Comparison of ENCODE assay signal across 8 cellular contexts in genomic region chr17:45452329-45453224, GRCh38. TPM values are rescaled to one million over a fixed set of nuclear protein-coding genes. Genes with fewer than 3 reads are reported as not detected.
DNase-seq lines count a peak whose midpoint lies in the region; ATAC-seq, FAIRE-seq and TF ChIP-seq lines count a peak whose summit lies in the region.
"Not testable (repeated sequence)": the region's sequence is repeated elsewhere in the genome, so short reads cannot be mapped to it uniquely, and the experiment has no call there.

No MANE protein-coding gene starts in this region.

- peaks cover 12% of the 10 kb centered on the region; the same call in 1 of the 2 replicates for H4K20me1 ChIP-seq in BLaER1
- not testable (repeated sequence) for H4K20me1 ChIP-seq in MM.1S (ENCODE audit: insufficient read depth, low read length); SU-DHL-6 (ENCODE audit: low read depth, low read length); endothelial cell of umbilical vein (replicated peaks; ENCODE audit: control insufficient read depth, extremely low read depth, insufficient read depth, low read length)

- H3K9me3 Mint-ChIP-seq in natural killer cell; stimulated activated memory B cell treated with anti-CD40 and anti-IgM and Interleukin-4, amounts not matched to agents 10 μg/mL and 1 μg/mL and 100 μg/mL, for 72 hours: not testable (repeated sequence)

- H2AFZ ChIP-seq in MM.1S (ENCODE audit: low read length); SU-DHL-6 (ENCODE audit: low read depth, low read length, severe bottlenecking); endothelial cell of umbilical vein (ENCODE audit: low read depth, low read length): not testable (repeated sequence)

- dilution Hi-C loops in endothelial cell of umbilical vein (cut with MboI; ENCODE audit: extremely low pct_ligation_motif_present, low sequenced_read_pairs) = not testable (repeated sequence)

- not testable (repeated sequence) for TF ChIP-seq CTCF in MM.1S (IDR thresholded peaks at IDR 0.05; ENCODE audit: low read length); SU-DHL-6 (IDR thresholded peaks at IDR 0.05; ENCODE audit: insufficient read depth, low read length, poor library complexity, severe bottlenecking); endothelial cell of umbilical vein (IDR thresholded peaks at IDR 0.05; ENCODE audit: extremely low read depth in 1 of 2, insufficient read depth in 1 of 2, low read depth in 1 of 2, low read length in 2 of 2); natural killer cell (IDR thresholded peaks at IDR 0.05)

- not testable (repeated sequence) for H3K27me3 Mint-ChIP-seq in natural killer cell (ENCODE audit: low read depth in 2 of 2); stimulated activated memory B cell treated with anti-CD40 and anti-IgM and Interleukin-4, amounts not matched to agents 10 μg/mL and 1 μg/mL and 100 μg/mL, for 72 hours

- H3K27ac ChIP-seq in BLaER1 (peak overlapping the region; percentile 72), MM.1S (ENCODE audit: low read length) (peak overlapping the region; percentile 71; the same call in 1 of the 2 replicates), SU-DHL-6 (ENCODE audit: low read depth, low read length) (peak overlapping the region; percentile 66; the same call in 1 of the 2 replicates)
- H3K27ac ChIP-seq in endothelial cell of umbilical vein (ENCODE audit: insufficient read depth, low read depth, low read length) = not testable (repeated sequence)

- peak; percentile 72 for FAIRE-seq in endothelial cell of umbilical vein (lab: Jason Lieb, UNC)

- H3K36me3 ChIP-seq in BLaER1; MM.1S (replicated peaks; ENCODE audit: insufficient read depth, low read length); SU-DHL-6 (ENCODE audit: low read length); endothelial cell of umbilical vein (ENCODE audit: control insufficient read depth in 2 of 2, extremely low read depth in 1 of 2, insufficient read depth in 2 of 2, low read length in 2 of 2): not testable (repeated sequence)

- H3K4me3 ChIP-seq in BLaER1 = peak overlapping the region; percentile 48
- peak overlapping the region; percentile 54 for H3K4me3 ChIP-seq in MM.1S (ENCODE audit: low read length)
- not testable (repeated sequence) for H3K4me3 ChIP-seq in SU-DHL-6 (ENCODE audit: insufficient read depth, low read length, poor library complexity, severe bottlenecking); endothelial cell of umbilical vein (replicated peaks in 1 of 3; ENCODE audit: insufficient read depth in 1 of 3, low read depth in 1 of 3, low read length in 3 of 3)

- not testable (repeated sequence) for H3K27me3 ChIP-seq in BLaER1; MM.1S (replicated peaks; ENCODE audit: insufficient read depth, low read length); SU-DHL-6 (ENCODE audit: low read length); endothelial cell of umbilical vein (ENCODE audit: control insufficient read depth in 2 of 2, insufficient read depth in 2 of 2, low read length in 2 of 2)

- not testable (repeated sequence) for H3K36me3 Mint-ChIP-seq in natural killer cell
- peaks cover 47% of the 10 kb centered on the region for H3K36me3 Mint-ChIP-seq in stimulated activated memory B cell treated with anti-CD40 and anti-IgM and Interleukin-4, amounts not matched to agents 10 μg/mL and 1 μg/mL and 100 μg/mL, for 72 hours

- peak overlapping the region; percentile 53; the same call in 1 of the 2 replicates for H3K9ac ChIP-seq in BLaER1
- H3K9ac ChIP-seq in MM.1S (ENCODE audit: low read length) = peak overlapping the region; percentile 48; the same call in 1 of the 2 replicates
- H3K9ac ChIP-seq in SU-DHL-6 (ENCODE audit: low read length); endothelial cell of umbilical vein (replicated peaks; ENCODE audit: extremely low read depth, insufficient read depth, low read length): not testable (repeated sequence)

- peaks cover 6 to 36% of the 10 kb centered on the region in 2 donors for H3K4me1 Mint-ChIP-seq in natural killer cell
- H3K4me1 Mint-ChIP-seq in stimulated activated memory B cell treated with anti-CD40 and anti-IgM and Interleukin-4, amounts not matched to agents 10 μg/mL and 1 μg/mL and 100 μg/mL, for 72 hours = peaks cover 24% of the 10 kb centered on the region

- DNase-seq in MM.1S = peak; percentile 21
- DNase-seq in endothelial cell of umbilical vein (ENCODE audit: low read depth, low spot score); natural killer cell: not testable (repeated sequence)

- TF ChIP-seq POLR2A in endothelial cell of umbilical vein (IDR thresholded peaks at IDR 0.05; ENCODE audit: low read depth, low read length) = not testable (repeated sequence)

- not testable (repeated sequence) for H3F3A ChIP-seq in MM.1S (ENCODE audit: insufficient read depth, low read length); SU-DHL-6 (ENCODE audit: insufficient read depth)

- BruUV-seq in endothelial cell of umbilical vein (replicated peaks; lab: Mats Ljungman, UMichigan) = not testable (repeated sequence)

- not testable (repeated sequence) for H3K79me2 ChIP-seq in MM.1S (ENCODE audit: low read length); SU-DHL-6 (ENCODE audit: insufficient read depth, low read length); endothelial cell of umbilical vein (ENCODE audit: control insufficient read depth, insufficient read depth, low read length)

- intact Hi-C loops in endothelial cell of umbilical vein (cut with micrococcal nuclease); natural killer cell (cut with micrococcal nuclease): not testable (repeated sequence)

- H3K9me3 ChIP-seq in BLaER1; MM.1S (replicated peaks; ENCODE audit: insufficient read depth, low read length); SU-DHL-6 (ENCODE audit: insufficient read depth, low read length); endothelial cell of umbilical vein (replicated peaks; ENCODE audit: control insufficient read depth, insufficient read depth, low read length): not testable (repeated sequence)

- POLR2A ChIA-PET in endothelial cell of umbilical vein (lab: Charles Lee) = not testable (repeated sequence)

- CTCF ChIA-PET in endothelial cell of umbilical vein (lab: Charles Lee) = not testable (repeated sequence)

- peak; percentile 51 for ATAC-seq in GM18498 (IDR thresholded peaks at IDR 0.05; ENCODE audit: unreplicated experiment)
- peak; percentile 47 for ATAC-seq in HG02798 (IDR thresholded peaks at IDR 0.05; ENCODE audit: poor library complexity, unreplicated experiment)
- ATAC-seq in natural killer cell = peak in 1 of 3 donors; percentile 29
- peak; percentile 66 for ATAC-seq in stimulated activated memory B cell treated with anti-CD40 and anti-IgM and Interleukin-4, amounts not matched to agents 10 μg/mL and 1 μg/mL and 100 μg/mL, for 72 hours

- peaks cover 88% of the 10 kb centered on the region for H3K4me1 ChIP-seq in BLaER1
- not testable (repeated sequence) for H3K4me1 ChIP-seq in MM.1S (ENCODE audit: low read length); endothelial cell of umbilical vein (ENCODE audit: control insufficient read depth, extremely low read depth, insufficient read depth, low read length)

- H3K4me2 ChIP-seq in BLaER1 (peak overlapping the region; percentile 77), MM.1S (ENCODE audit: low read depth, low read length) (peak overlapping the region; percentile 45; the same call in 1 of the 2 replicates), SU-DHL-6 (ENCODE audit: low read depth, low read length, poor library complexity, severe bottlenecking) (peak overlapping the region; percentile 22)
- H3K4me2 ChIP-seq in endothelial cell of umbilical vein (ENCODE audit: insufficient read depth, low read length) = not testable (repeated sequence)

- H3K4me3 Mint-ChIP-seq in natural killer cell = peak overlapping the region; percentile 42
- peak overlapping the region; percentile 14 for H3K4me3 Mint-ChIP-seq in stimulated activated memory B cell treated with anti-CD40 and anti-IgM and Interleukin-4, amounts not matched to agents 10 μg/mL and 1 μg/mL and 100 μg/mL, for 72 hours

- not testable (repeated sequence) for H3K9me1 ChIP-seq in endothelial cell of umbilical vein (replicated peaks; ENCODE audit: control insufficient read depth, extremely low read depth, insufficient read depth, low read length)

- H3K27ac Mint-ChIP-seq in natural killer cell = peak overlapping the region; percentile 29 to 64
- H3K27ac Mint-ChIP-seq in stimulated activated memory B cell treated with anti-CD40 and anti-IgM and Interleukin-4, amounts not matched to agents 10 μg/mL and 1 μg/mL and 100 μg/mL, for 72 hours = not testable (repeated sequence)

- H3K9me2 ChIP-seq in MM.1S (replicated peaks; ENCODE audit: insufficient read depth, low read length); SU-DHL-6 (replicated peaks; ENCODE audit: insufficient read depth, low read length): not testable (repeated sequence)

RNA-seq across cellular contexts. Expression of gene ARHGAP27, which starts 19.9 kb away (rescaled TPM):
- 40.4 and 47.0 TPM in 2 replicates for total RNA-seq in endothelial cell of umbilical vein
- polyA plus RNA-seq in endothelial cell of umbilical vein = 21.0 and 26.3 TPM in 2 replicates
- polyA plus RNA-seq in endothelial cell of umbilical vein (2011; cell fraction: cytosol; rRNA removed) = 10.5 and 14.8 TPM in 2 replicates
- 88.2 and 110 TPM in 2 replicates for polyA plus RNA-seq in endothelial cell of umbilical vein (2011; cell fraction: nucleus; rRNA removed)
- 8.4 and 14.1 TPM in 2 replicates for polyA plus RNA-seq in endothelial cell of umbilical vein (2012)
- polyA minus RNA-seq in endothelial cell of umbilical vein = 18.7 and 31.0 TPM in 2 replicates
- polyA minus RNA-seq in endothelial cell of umbilical vein (2011; cell fraction: cytosol; rRNA and poly(A)+ RNA removed) = 7.2 TPM
- 26.7 and 50.3 TPM in 2 replicates for polyA minus RNA-seq in endothelial cell of umbilical vein (2011; cell fraction: nucleus; rRNA and poly(A)+ RNA removed)
- 100 to 1,000 TPM; 125 to 141 (median 126) TPM for total RNA-seq in natural killer cell

RNA-seq across cellular contexts. Expression of gene PLEKHM1, which starts 37.9 kb away (rescaled TPM):
- total RNA-seq in endothelial cell of umbilical vein (52.0 and 54.8 TPM in 2 replicates), natural killer cell (100 to 1,000 TPM; 140 to 160 (median 158) TPM)
- polyA plus RNA-seq in endothelial cell of umbilical vein = 29.7 and 36.5 TPM in 2 replicates
- polyA plus RNA-seq in endothelial cell of umbilical vein (2011; cell fraction: cytosol; rRNA removed) = 17.4 and 22.1 TPM in 2 replicates
- 33.9 and 50.4 TPM in 2 replicates for polyA plus RNA-seq in endothelial cell of umbilical vein (2011; cell fraction: nucleus; rRNA removed)
- 36.4 and 43.4 TPM in 2 replicates for polyA plus RNA-seq in endothelial cell of umbilical vein (2012)
- polyA minus RNA-seq in endothelial cell of umbilical vein = 84.5 and 99.4 TPM in 2 replicates
- 17.5 TPM for polyA minus RNA-seq in endothelial cell of umbilical vein (2011; cell fraction: cytosol; rRNA and poly(A)+ RNA removed)
- polyA minus RNA-seq in endothelial cell of umbilical vein (2011; cell fraction: nucleus; rRNA and poly(A)+ RNA removed) = 43.8 and 46.4 TPM in 2 replicates
